27 cellular contexts compared by ENCODE assay signal in the genomic region with DNA sequence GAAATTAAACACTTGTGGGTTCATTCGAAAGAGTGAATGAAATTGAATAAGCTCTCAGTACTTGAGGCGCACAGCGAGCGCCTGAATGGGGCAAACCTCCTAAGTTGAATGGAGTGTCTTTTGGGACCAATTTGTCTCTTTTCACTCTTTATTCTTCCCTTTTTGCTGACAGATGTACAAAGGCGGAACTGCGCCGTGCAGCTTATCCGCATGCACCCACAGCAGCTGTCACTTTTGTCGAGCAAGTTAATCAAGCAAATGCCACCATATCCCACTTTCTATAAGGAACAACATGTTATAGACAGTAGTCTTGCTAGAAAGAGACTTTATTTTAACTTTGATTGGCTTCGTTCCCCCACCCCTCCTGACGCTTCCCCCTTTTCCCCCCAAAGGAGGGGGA. TPM values are rescaled to one million over a fixed set of nuclear protein-coding genes. Genes with fewer than 3 reads are reported as not detected.
"Had no signal": no experiment of that assay in that cellular context is flagged by ENCODE, and none has a peak within 500 bp of the region (broad histone marks: within the 10 kb centered on the region; RNA-seq: fewer than 3 reads in every experiment).

No MANE protein-coding gene starts in this region.

- H2AFZ ChIP-seq: hepatocyte, neural progenitor cell had no signal

- DNase-seq: activated CD4-positive, alpha-beta T cell treated with anti-CD3 and anti-CD28 coated beads, Interleukin-2, amount 50 U/mL, for 4 hours; activated CD8-positive, alpha-beta memory T cell treated with anti-CD3 and anti-CD28 coated beads for 24 hours; activated CD8-positive, alpha-beta memory T cell treated with anti-CD3 and anti-CD28 coated beads, Interleukin-2, amount 50 U/mL, for 4 hours; activated T-cell treated with anti-CD3 and anti-CD28 coated beads, Interleukin-2, amount 50 U/mL, for 24 hours; aorta; central memory CD4-positive, alpha-beta T cell; dermis blood vessel endothelial cell; effector memory CD4-positive, alpha-beta T cell; foreskin keratinocyte; immature natural killer cell; naive B cell; sigmoid colon; stimulated activated CD4-positive, alpha-beta T cell treated with anti-CD3 and anti-CD28 coated beads, Interleukin-15, amount 100 ng/mL, for 24 hours; stimulated activated naive CD4-positive, alpha-beta T cell; testis had no signal

- H3K4me3 Mint-ChIP-seq: activated T-cell treated with anti-CD3 and anti-CD28 coated beads, Interleukin-2, amount 50 U/mL, for 24 hours; activated T-helper 17 cell treated with anti-CD3 and anti-CD28 coated beads, Interleukin-2, amount 50 U/mL, for 72 hours; immature natural killer cell; naive B cell; neural progenitor cell; type B pancreatic cell; WTC11 had no signal

- H3K27me3 Mint-ChIP-seq: naive B cell had no signal

- H3K4me1 Mint-ChIP-seq: activated T-helper 17 cell treated with anti-CD3 and anti-CD28 coated beads, Interleukin-2, amount 50 U/mL, for 72 hours; immature natural killer cell; naive B cell had no signal

- H3K4me1 ChIP-seq: foreskin keratinocyte, sigmoid colon, testis, vagina had no signal

- H3K27ac Mint-ChIP-seq: activated naive CD4-positive, alpha-beta T cell treated with anti-CD3 and anti-CD28 coated beads, Interleukin-2, amount 50 U/mL, for 72 hours; activated T-cell treated with anti-CD3 and anti-CD28 coated beads, Interleukin-2, amount 50 U/mL, for 24 hours; activated T-helper 17 cell treated with anti-CD3 and anti-CD28 coated beads, Interleukin-2, amount 50 U/mL, for 72 hours; immature natural killer cell; naive B cell; neural progenitor cell; type B pancreatic cell; WTC11 had no signal

- H3K9ac ChIP-seq: neural progenitor cell had no signal

- H3K27me3 ChIP-seq: hepatocyte, testis, vagina had no signal

- H3K27ac ChIP-seq: foreskin keratinocyte, hepatocyte, neural progenitor cell, sigmoid colon, testis, vagina had no signal

- H3K36me3 Mint-ChIP-seq: immature natural killer cell, naive B cell, type B pancreatic cell, WTC11 had no signal

- H3K4me3 ChIP-seq: hepatocyte, lung, neural progenitor cell, sigmoid colon, smooth muscle cell, testis, vagina had no signal

- H3K36me3 ChIP-seq: neural progenitor cell, sigmoid colon, vagina had no signal

- H3K4me2 ChIP-seq: hepatocyte, neural progenitor cell, smooth muscle cell had no signal

- ATAC-seq: activated naive CD4-positive, alpha-beta T cell treated with anti-CD3 and anti-CD28 coated beads, Interleukin-2, amount 50 U/mL, for 72 hours; activated T-helper 17 cell treated with anti-CD3 and anti-CD28 coated beads, Interleukin-2, amount 50 U/mL, for 72 hours; foreskin keratinocyte; left lobe of liver; WTC11 had no signal

- H3K9me3 ChIP-seq: sigmoid colon, testis, vagina had no signal

- H3K9me3 Mint-ChIP-seq: activated T-cell treated with anti-CD3 and anti-CD28 coated beads, Interleukin-2, amount 50 U/mL, for 24 hours; activated T-helper 17 cell treated with anti-CD3 and anti-CD28 coated beads, Interleukin-2, amount 50 U/mL, for 72 hours; type B pancreatic cell; WTC11 had no signal

RNA-seq across cellular contexts. Expression of gene FEZF2, which starts 47.9 kb away (rescaled TPM):
- polyA plus RNA-seq: adipose tissue, aorta, esophagus, foreskin keratinocyte, hepatocyte, immature natural killer cell, lung, sigmoid colon, smooth muscle cell had no signal
